ENCODE assay signal across 11 cellular contexts in the genomic region with DNA sequence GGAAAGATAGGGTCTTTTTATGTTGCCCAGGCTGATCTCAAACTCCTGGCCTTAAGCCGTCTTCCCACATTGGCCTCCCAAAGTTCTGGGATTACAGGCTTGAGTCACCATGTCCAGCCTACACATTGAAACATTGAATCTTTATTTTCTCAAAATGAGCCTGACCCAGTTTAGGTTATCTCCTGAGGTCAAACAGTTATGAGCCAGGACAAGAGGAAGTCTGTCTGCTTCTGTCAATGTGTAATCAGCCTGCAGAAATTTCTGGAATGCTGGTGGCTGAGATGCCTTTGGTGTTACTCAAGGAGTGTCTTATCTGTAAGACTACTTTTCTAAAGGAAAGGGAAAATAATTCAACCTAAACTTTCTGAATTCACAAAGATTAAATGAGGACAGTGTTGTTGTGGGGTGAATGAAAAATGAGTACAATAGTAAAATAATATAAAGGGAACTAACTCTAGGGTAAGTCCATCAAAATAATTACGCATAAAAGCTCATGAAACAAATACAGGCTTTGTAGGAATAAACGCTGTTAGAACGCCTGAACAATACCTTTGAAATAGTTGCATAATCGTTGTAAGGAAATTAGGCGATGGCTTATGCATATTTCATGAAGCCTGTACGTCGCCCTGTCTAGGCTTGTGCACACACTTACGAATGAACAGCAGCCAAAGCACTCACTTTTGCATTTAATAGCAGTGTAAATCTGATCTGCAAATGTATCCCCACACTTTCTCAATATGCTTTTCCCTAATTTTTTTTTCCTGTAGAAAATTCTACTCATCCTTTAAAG.
A peak's percentile ranks its signal among the peaks of the same experiment; 100 is the strongest.
DNase-seq lines count a peak whose midpoint lies in the region; ATAC-seq, FAIRE-seq and TF ChIP-seq lines count a peak whose summit lies in the region.
"Had no signal": no experiment of that assay in that cellular context is flagged by ENCODE, and none has a peak within 500 bp of the region (broad histone marks: within the 10 kb centered on the region; RNA-seq: fewer than 3 reads in every experiment).

No MANE protein-coding gene starts in this region.

- peak overlapping the region; percentile 27 for H2AFZ ChIP-seq in endothelial cell of umbilical vein (ENCODE audit: low read depth, low read length)

- peak overlapping the region; percentile 91 for H3K27ac Mint-ChIP-seq in mesothelial cell of epicardium

- no peaks in the 10 kb centered on the region for H3K9me1 ChIP-seq in endothelial cell of umbilical vein (replicated peaks; ENCODE audit: control insufficient read depth, extremely low read depth, insufficient read depth, low read length)

- DNase-seq in Caki2 (ENCODE audit: low read depth): peak; percentile 85
- DNase-seq in NCI-H460 (ENCODE audit: extremely low read depth, low read depth): peak; percentile 46
- peak; percentile 94 for DNase-seq in endothelial cell of umbilical vein (ENCODE audit: low read depth, low spot score)
- DNase-seq in mesothelial cell of epicardium (ENCODE audit: low spot score in 2 of 2, unreplicated experiment in 2 of 2): no peak
- no peak for DNase-seq in sciatic nerve (ENCODE audit: low spot score)
- DNase-seq in NCI-H2081 treated with DMSO at 0.1 percent for 48 hours (lab: John Stamatoyannopoulos, UW): no peak
- DNase-seq: activated CD4-positive, CD25-positive, alpha-beta regulatory T cell; NCI-H1436 treated with DMSO at 0.1 percent for 48 hours; ovary had no signal

- POLR2A ChIA-PET in endothelial cell of umbilical vein (lab: Charles Lee): interaction anchor here (0.6 kb wide), 1 partner anchor 11 kb away, joined by 5 read pairs; no protein-coding TSS in a partner anchor

- H3K36me3 ChIP-seq in endothelial cell of umbilical vein (ENCODE audit: control insufficient read depth in 2 of 2, extremely low read depth in 1 of 2, insufficient read depth in 2 of 2, low read length in 2 of 2): peaks cover 0 to 2% of the 10 kb centered on the region in 2 experiments
- H3K36me3 ChIP-seq: ovary had no signal

- peak overlapping the region; percentile 98 for H3K9ac ChIP-seq in endothelial cell of umbilical vein (replicated peaks; ENCODE audit: extremely low read depth, insufficient read depth, low read length)

- peak overlapping the region; percentile 44 to 100 (median 99) for H3K4me3 ChIP-seq in endothelial cell of umbilical vein (replicated peaks in 1 of 3; ENCODE audit: insufficient read depth in 1 of 3, low read depth in 1 of 3, low read length in 3 of 3)
- H3K4me3 ChIP-seq: ovary had no signal

- TF ChIP-seq CTCF in endothelial cell of umbilical vein (IDR thresholded peaks at IDR 0.05; ENCODE audit: extremely low read depth in 1 of 2, insufficient read depth in 1 of 2, low read depth in 1 of 2, low read length in 2 of 2) (no peak), mesothelial cell of epicardium (IDR thresholded peaks at IDR 0.05; ENCODE audit: unreplicated experiment) (no peak)

- H3K27me3 Mint-ChIP-seq in mesothelial cell of epicardium (ENCODE audit: low read depth): no peaks in the 10 kb centered on the region

- intact Hi-C loops in endothelial cell of umbilical vein (cut with micrococcal nuclease) (loop anchor here (1.0 to 10.0 kb wide), 9 partner anchors 18 to 1413 kb away; a partner anchor contains a TSS), sciatic nerve (cut with DNase I) (no loop called here)

- no peaks in the 10 kb centered on the region for H3K9me3 Mint-ChIP-seq in mesothelial cell of epicardium

- H3K27ac ChIP-seq in endothelial cell of umbilical vein (ENCODE audit: insufficient read depth, low read depth, low read length): peak overlapping the region; percentile 97
- H3K27ac ChIP-seq: ovary had no signal

- H4K20me1 ChIP-seq in endothelial cell of umbilical vein (replicated peaks; ENCODE audit: control insufficient read depth, extremely low read depth, insufficient read depth, low read length): no peaks in the 10 kb centered on the region

- peak; percentile 88 for FAIRE-seq in endothelial cell of umbilical vein (lab: Jason Lieb, UNC)

- H3K36me3 Mint-ChIP-seq in mesothelial cell of epicardium: no peaks in the 10 kb centered on the region

- H3K79me2 ChIP-seq in endothelial cell of umbilical vein (ENCODE audit: control insufficient read depth, insufficient read depth, low read length): peaks cover 67% of the 10 kb centered on the region

- peak overlapping the region; percentile 100 for H3K4me2 ChIP-seq in endothelial cell of umbilical vein (ENCODE audit: insufficient read depth, low read length)

- peaks cover 43% of the 10 kb centered on the region for H3K4me1 Mint-ChIP-seq in mesothelial cell of epicardium

- peak overlapping the region; percentile 12 for H3K4me3 Mint-ChIP-seq in mesothelial cell of epicardium

- no peaks in the 10 kb centered on the region for H3K27me3 ChIP-seq in endothelial cell of umbilical vein (ENCODE audit: control insufficient read depth in 2 of 2, insufficient read depth in 2 of 2, low read length in 2 of 2)
- H3K27me3 ChIP-seq: ovary had no signal

- peaks cover 39% of the 10 kb centered on the region for H3K4me1 ChIP-seq in endothelial cell of umbilical vein (ENCODE audit: control insufficient read depth, extremely low read depth, insufficient read depth, low read length)

- H3K9me3 ChIP-seq in endothelial cell of umbilical vein (replicated peaks; ENCODE audit: control insufficient read depth, insufficient read depth, low read length): no peaks in the 10 kb centered on the region
- H3K9me3 ChIP-seq: ovary had no signal

- TF ChIP-seq POLR2A in endothelial cell of umbilical vein (IDR thresholded peaks at IDR 0.05; ENCODE audit: low read depth, low read length): peak; percentile 14

- ATAC-seq in sciatic nerve: no peak
- ATAC-seq in HG03432 (IDR thresholded peaks at IDR 0.05; ENCODE audit: unreplicated experiment): no peak
- ATAC-seq in HG03039 (IDR thresholded peaks at IDR 0.05; ENCODE audit: unreplicated experiment): no peak

- CTCF ChIA-PET in endothelial cell of umbilical vein (lab: Charles Lee): interaction anchor here (1.0 to 5.3 kb wide), 6 partner anchors 10 to 80 kb away, joined by 3 to 42 read pairs (median 3); no protein-coding TSS in a partner anchor

- in situ Hi-C loops in Caki2 (cut with HindIII; ENCODE audit: low pct_unique_long_range_greater_than_20kb, low sequenced_read_pairs): no loop called here

- dilution Hi-C loops in endothelial cell of umbilical vein (cut with MboI; ENCODE audit: extremely low pct_ligation_motif_present, low sequenced_read_pairs): no loop called here

- no TSS peak for BruUV-seq in endothelial cell of umbilical vein (replicated peaks; lab: Mats Ljungman, UMichigan)

TF ChIP-seq in endothelial cell of umbilical vein, 7 proteins besides CTCF, POLR2A, EP300 and RAD21:
- no peak for TF ChIP-seq MYC (IDR thresholded peaks at IDR 0.05; ENCODE audit: low read depth, low read length)
- TF ChIP-seq GATA2 (IDR thresholded peaks at IDR 0.05; ENCODE audit: insufficient read depth, insufficient read length, low read depth, low read length): peak; percentile 94
- TF ChIP-seq JUN (IDR thresholded peaks at IDR 0.05; ENCODE audit: borderline replicate concordance, insufficient read depth, insufficient read length, low read depth): peak; percentile 88
- peak; percentile 90 for TF ChIP-seq POLR2AphosphoS5 (IDR thresholded peaks at IDR 0.05; ENCODE audit: insufficient read depth, low read depth, low read length)
- TF ChIP-seq, protein P1, sequence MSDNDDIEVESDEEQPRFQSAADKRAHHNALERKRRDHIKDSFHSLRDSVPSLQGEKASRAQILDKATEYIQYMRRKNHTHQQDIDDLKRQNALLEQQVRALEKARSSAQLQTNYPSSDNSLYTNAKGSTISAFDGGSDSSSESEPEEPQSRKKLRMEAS (IDR thresholded peaks at IDR 0.05; ENCODE audit: insufficient read depth, insufficient read length): no peak
- TF ChIP-seq FOS (IDR thresholded peaks at IDR 0.05; ENCODE audit: borderline replicate concordance, insufficient read depth, low read length): peak; percentile 86
- TF ChIP-seq EZH2 (IDR thresholded peaks at IDR 0.05; ENCODE audit: borderline replicate concordance, low read depth, low read length, severe bottlenecking): no peak

Comparison
In these comparisons a context has a peak if more than half of its experiments do, and no peak if none do; other contexts are left out.
1. DNase-seq: peak in Caki2 (single experiment), NCI-H460 (single experiment) and endothelial cell of umbilical vein (single experiment); none in mesothelial cell of epicardium (0 of 2), sciatic nerve (single experiment) and NCI-H2081 treated with DMSO at 0.1 percent for 48 hours (single experiment).